1 cellular context compared by ENCODE assay signal in genomic region chr3:64533565-64534317, GRCh38.
TF ChIP-seq lines count a peak whose summit lies in the region.

No MANE protein-coding gene starts in this region.

TF ChIP-seq in HepG2, 621 proteins besides CTCF, POLR2A, EP300 and RAD21 (continued from another document and continues in another):
- TF ChIP-seq ZNF687 (CRISPR knock-in tag; IDR thresholded peaks at IDR 0.05) (peak; percentile 27), TCF12 (IDR thresholded peaks at IDR 0.05) (no peak), TCF12 (CRISPR knock-in tag; IDR thresholded peaks at IDR 0.05) (no peak), NR2F6 (IDR thresholded peaks at IDR 0.05) (no peak), NR2F6 (CRISPR knock-in tag; IDR thresholded peaks at IDR 0.05) (peak; percentile 20; the same call in 1 of the 2 replicates), ZNF138 (CRISPR knock-in tag; IDR thresholded peaks at IDR 0.05; ENCODE audit: low read depth) (no peak), TP53 (CRISPR knock-in tag; conservative IDR thresholded peaks at IDR 0.05) (no peak), XRCC5 (optimal IDR thresholded peaks at IDR 0.05; ENCODE audit: low read length) (peak; percentile 87), ZNF501 (CRISPR knock-in tag; IDR thresholded peaks at IDR 0.05) (peak; percentile 50; the same call in 1 of the 2 replicates), IRX3 (CRISPR knock-in tag; IDR thresholded peaks at IDR 0.05; ENCODE audit: borderline replicate concordance, low read depth) (no peak), HHEX (CRISPR knock-in tag; IDR thresholded peaks at IDR 0.05) (no peak), CREBL2 (CRISPR knock-in tag; IDR thresholded peaks at IDR 0.05; ENCODE audit: borderline replicate concordance) (no peak), BORCS8-MEF2B (CRISPR knock-in tag; IDR thresholded peaks at IDR 0.05) (0 out of 2 replicates have a peak, but pooled peaks have one; percentile 24), SALL1 (CRISPR knock-in tag; IDR thresholded peaks at IDR 0.05) (peak; percentile 74), EHMT2 (IDR thresholded peaks at IDR 0.05; ENCODE audit: borderline replicate concordance, low read depth, low read length) (no peak), TCF7 (IDR thresholded peaks at IDR 0.05; ENCODE audit: low read depth) (peak; percentile 85), SOX6 (IDR thresholded peaks at IDR 0.05) (no peak), SOX6 (CRISPR knock-in tag; IDR thresholded peaks at IDR 0.05) (peak; percentile 40; the same call in 1 of the 2 replicates), ZNF30 (CRISPR knock-in tag; IDR thresholded peaks at IDR 0.05) (no peak), TEAD3 (CRISPR knock-in tag; optimal IDR thresholded peaks at IDR 0.05; ENCODE audit: borderline replicate concordance) (peak; percentile 41), TSC22D2 (CRISPR knock-in tag; IDR thresholded peaks at IDR 0.05; ENCODE audit: borderline replicate concordance) (0 out of 2 replicates have a peak, but pooled peaks have one; percentile 45), BCL3 (CRISPR knock-in tag; IDR thresholded peaks at IDR 0.05) (no peak), SMC3 (IDR thresholded peaks at IDR 0.05; ENCODE audit: low read length) (peak; percentile 50; the same call in 1 of the 2 replicates), ZNF567 (CRISPR knock-in tag; IDR thresholded peaks at IDR 0.05; ENCODE audit: borderline replicate concordance) (peak; percentile 70; the same call in 1 of the 2 replicates), NCOA1 (CRISPR knock-in tag; IDR thresholded peaks at IDR 0.05) (no peak), ZNF24 (IDR thresholded peaks at IDR 0.05) (no peak), HOXA9 (CRISPR knock-in tag; IDR thresholded peaks at IDR 0.05; ENCODE audit: borderline replicate concordance) (no peak), TCF7L2 (IDR thresholded peaks at IDR 0.05; ENCODE audit: low read depth, low read length) (0 out of 2 replicates have a peak, but pooled peaks have one; percentile 22), ZNF446 (CRISPR knock-in tag; IDR thresholded peaks at IDR 0.05) (no peak), MAX (IDR thresholded peaks at IDR 0.05) (no peak), SNAI1 (CRISPR knock-in tag; IDR thresholded peaks at IDR 0.05; ENCODE audit: borderline replicate concordance) (no peak), ZNF354B (CRISPR knock-in tag; IDR thresholded peaks at IDR 0.05) (0 out of 2 replicates have a peak, but pooled peaks have one; percentile 34), YEATS4 (CRISPR knock-in tag; IDR thresholded peaks at IDR 0.05; ENCODE audit: borderline replicate concordance) (no peak), NFYB (CRISPR knock-in tag; IDR thresholded peaks at IDR 0.05) (no peak), CBX5 (CRISPR knock-in tag; IDR thresholded peaks at IDR 0.05; ENCODE audit: borderline replicate concordance) (0 out of 2 replicates have a peak, but pooled peaks have one; percentile 24), PLRG1 (conservative IDR thresholded peaks at IDR 0.05) (no peak), ZNF335 (CRISPR knock-in tag; IDR thresholded peaks at IDR 0.05) (0 out of 2 replicates have a peak, but pooled peaks have one; percentile 37), SSRP1 (CRISPR knock-in tag; IDR thresholded peaks at IDR 0.05) (no peak), SP1 (IDR thresholded peaks at IDR 0.05) (no peak), SP1 (CRISPR knock-in tag; IDR thresholded peaks at IDR 0.05) (0 out of 2 replicates have a peak, but pooled peaks have one; percentile 34), ZBTB34 (CRISPR knock-in tag; IDR thresholded peaks at IDR 0.05) (0 out of 2 replicates have a peak, but pooled peaks have one; percentile 34), GABPB1 (CRISPR knock-in tag; IDR thresholded peaks at IDR 0.05) (0 out of 2 replicates have a peak, but pooled peaks have one; percentile 19), ZGPAT (CRISPR knock-in tag; IDR thresholded peaks at IDR 0.05) (peak; percentile 38; the same call in 1 of the 2 replicates), TFDP1 (CRISPR knock-in tag; IDR thresholded peaks at IDR 0.05; ENCODE audit: borderline replicate concordance) (no peak), HNF1A (IDR thresholded peaks at IDR 0.05; ENCODE audit: low read depth) (no peak), HNF1A (CRISPR knock-in tag; IDR thresholded peaks at IDR 0.05; ENCODE audit: borderline replicate concordance) (no peak), REPIN1 (CRISPR knock-in tag; IDR thresholded peaks at IDR 0.05; ENCODE audit: borderline replicate concordance, low read depth) (no peak), ZNF251 (CRISPR knock-in tag; IDR thresholded peaks at IDR 0.05) (no peak), IKZF5 (CRISPR knock-in tag; IDR thresholded peaks at IDR 0.05) (peak; percentile 45; the same call in 1 of the 2 replicates), ZNF615 (CRISPR knock-in tag; IDR thresholded peaks at IDR 0.05; ENCODE audit: borderline replicate concordance) (no peak), ZNF598 (CRISPR knock-in tag; IDR thresholded peaks at IDR 0.05; ENCODE audit: borderline replicate concordance) (peak; percentile 71; the same call in 1 of the 2 replicates), HOXD1 (CRISPR knock-in tag; IDR thresholded peaks at IDR 0.05) (0 out of 2 replicates have a peak, but pooled peaks have one; percentile 24), STAG1 (CRISPR knock-in tag; IDR thresholded peaks at IDR 0.05) (peak; percentile 94), FOXA1 (IDR thresholded peaks at IDR 0.05) (no peak), FOXA1 (CRISPR knock-in tag; IDR thresholded peaks at IDR 0.05) (no peak), SRY (CRISPR knock-in tag; IDR thresholded peaks at IDR 0.05) (0 out of 2 replicates have a peak, but pooled peaks have one; percentile 29), ZNF10 (CRISPR knock-in tag; IDR thresholded peaks at IDR 0.05; ENCODE audit: borderline replicate concordance, low read depth) (no peak), MYC (CRISPR knock-in tag; IDR thresholded peaks at IDR 0.05; ENCODE audit: borderline replicate concordance) (no peak), KAT2B (IDR thresholded peaks at IDR 0.05; ENCODE audit: borderline replicate concordance, low read depth, low read length) (no peak), GATAD2A (CRISPR knock-in tag; IDR thresholded peaks at IDR 0.05) (no peak), KDM3A (CRISPR knock-in tag; IDR thresholded peaks at IDR 0.05; ENCODE audit: low read depth) (0 out of 2 replicates have a peak, but pooled peaks have one; percentile 38), HMG20A (CRISPR knock-in tag; IDR thresholded peaks at IDR 0.05; ENCODE audit: borderline replicate concordance) (no peak)
